In the genomic region with DNA sequence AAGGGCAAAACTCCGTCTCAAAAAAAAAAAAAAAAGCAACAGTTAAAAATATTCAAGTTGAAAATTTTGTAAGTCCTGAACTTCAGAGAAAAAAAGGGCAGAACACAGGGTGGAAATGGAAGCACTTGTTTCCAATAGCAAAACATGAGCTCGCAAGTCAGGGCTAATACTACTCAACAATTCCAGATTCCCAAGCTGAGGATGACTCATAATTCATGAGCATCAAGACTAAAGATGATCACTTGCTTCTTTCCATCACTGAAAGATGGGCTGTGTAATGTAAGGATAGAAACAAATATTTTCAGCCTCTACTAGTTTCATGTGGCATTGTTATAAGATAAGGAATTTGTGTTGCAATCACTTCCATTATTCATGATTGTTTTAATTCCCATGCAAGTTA, we compare ENCODE assay signal across 18 cellular contexts. TPM values are rescaled to one million over a fixed set of nuclear protein-coding genes. Genes with fewer than 3 reads are reported as not detected.
"Had no signal": no experiment of that assay in that cellular context is flagged by ENCODE, and none has a peak within 500 bp of the region (broad histone marks: within the 10 kb centered on the region; RNA-seq: fewer than 3 reads in every experiment).

No MANE protein-coding gene starts in this region.

- ATAC-seq: activated CD8-positive, alpha-beta T cell treated with anti-CD3 and anti-CD28 coated beads for 36 hours; gastrocnemius medialis; heart left ventricle; left colon; lower lobe of right lung; right lobe of liver; stimulated activated naive CD8-positive, alpha-beta T cell treated with anti-CD3 and anti-CD28 coated beads, Interleukin-15, Interleukin-2, amounts not matched to agents 100 U/mL and 50 U/mL, for 24 hours had no signal

- H3K27me3 ChIP-seq: adrenal gland, esophagus muscularis mucosa, gastrocnemius medialis, right lobe of liver had no signal

- H3K27ac ChIP-seq: adrenal gland, esophagus muscularis mucosa, gastrocnemius medialis, heart left ventricle, lower lobe of right lung, right lobe of liver had no signal

- DNase-seq: activated B cell treated with CpG ODN at 0.5 μM for 24 hours; activated CD4-positive, alpha-beta T cell treated with anti-CD3 and anti-CD28 coated beads for 48 hours; activated CD8-positive, alpha-beta T cell treated with anti-CD3 and anti-CD28 coated beads for 36 hours; activated effector memory CD4-positive, alpha-beta T cell treated with anti-CD3 and anti-CD28 coated beads, Interleukin-2, amount 50 U/mL, for 16 hours; activated T-cell treated with anti-CD3 and anti-CD28 coated beads, Interleukin-2, amount 50 U/mL, for 48 hours; adrenal gland; caudate nucleus; gastrocnemius medialis; heart left ventricle; left colon; lower lobe of right lung; right lobe of liver; stimulated activated naive CD8-positive, alpha-beta T cell treated with anti-CD3 and anti-CD28 coated beads, Interleukin-15, Interleukin-2, amounts not matched to agents 100 U/mL and 50 U/mL, for 24 hours; T-helper 2 cell had no signal

- FAIRE-seq: colon, endometrium, TTC549 had no signal

- H3K36me3 ChIP-seq: adrenal gland, esophagus muscularis mucosa, gastrocnemius medialis, heart left ventricle, lower lobe of right lung, right lobe of liver had no signal

- H3K4me1 ChIP-seq: adrenal gland, gastrocnemius medialis, heart left ventricle, lower lobe of right lung, right lobe of liver had no signal

- H3K9me3 ChIP-seq: adrenal gland, esophagus muscularis mucosa, gastrocnemius medialis, heart left ventricle, lower lobe of right lung, right lobe of liver had no signal

- H3K4me3 ChIP-seq: adrenal gland, esophagus muscularis mucosa, gastrocnemius medialis, heart left ventricle, lower lobe of right lung, right lobe of liver had no signal

RNA-seq across cellular contexts. Expression of gene FST, which starts 33.5 kb away (rescaled TPM):
- total RNA-seq: activated B cell treated with CpG ODN at 0.5 μM for 24 hours had no signal
